In genomic region chr20:50286609-50287008, GRCh38 we compare ENCODE assay signal across 8 cellular contexts.
DNase-seq lines count a peak whose midpoint lies in the region; ATAC-seq, FAIRE-seq and TF ChIP-seq lines count a peak whose summit lies in the region.

No MANE protein-coding gene starts in this region.

- H3K27ac ChIP-seq in keratinocyte (ENCODE audit: control insufficient read depth, insufficient read depth, low read length), result no peak overlapping the region

- H3K9me3 Mint-ChIP-seq in activated B cell treated with CpG ODN at 0.5 μM for 24 hours, result no peaks in the 10 kb centered on the region
- no peaks in the 10 kb centered on the region for H3K9me3 Mint-ChIP-seq in type B pancreatic cell

- no peaks in the 10 kb centered on the region for H3K9me3 ChIP-seq in keratinocyte (ENCODE audit: control insufficient read depth, low read depth, low read length)

- CTCF ChIA-PET in activated B cell treated with CpG ODN at 0.5 μM for 24 hours (lab: Charles Lee), result interaction anchor here (0.5 kb wide), 1 partner anchor 463 kb away, joined by 4 read pairs; no protein-coding TSS in a partner anchor

- TF ChIP-seq CTCF in activated B cell treated with CpG ODN at 0.5 μM for 24 hours (IDR thresholded peaks at IDR 0.05) (no peak), keratinocyte (optimal IDR thresholded peaks at IDR 0.05 in 1 of 3, IDR thresholded peaks at IDR 0.05 in 1 of 3, conservative IDR thresholded peaks at IDR 0.05 in 1 of 3; ENCODE audit: extremely low read depth in 1 of 3, insufficient read depth in 2 of 3, low read length in 3 of 3) (no peak), type B pancreatic cell (conservative IDR thresholded peaks at IDR 0.05) (no peak)

- H3K4me1 ChIP-seq in keratinocyte (ENCODE audit: control insufficient read depth, extremely low read depth, insufficient read depth, low read length), result peaks cover 16% of the 10 kb centered on the region

- POLR2A ChIA-PET in activated B cell treated with CpG ODN at 0.5 μM for 24 hours (lab: Charles Lee), result interaction anchor here (1.5 kb wide), 1 partner anchor 63 kb away, joined by 6 read pairs; no protein-coding TSS in a partner anchor

- no peaks in the 10 kb centered on the region for H4K20me1 ChIP-seq in keratinocyte (ENCODE audit: control insufficient read depth, extremely low read depth, insufficient read depth, low read length)

- H3K27me3 ChIP-seq in keratinocyte (ENCODE audit: control insufficient read depth, extremely low read depth, insufficient read depth, low read length), result no peaks in the 10 kb centered on the region

- no peak overlapping the region for H3K9ac ChIP-seq in keratinocyte (ENCODE audit: control insufficient read depth, extremely low read depth, insufficient read depth, low read length)

- H3K36me3 ChIP-seq in keratinocyte (ENCODE audit: control insufficient read depth in 2 of 2, extremely low read depth in 1 of 2, insufficient read depth in 2 of 2, low read length in 2 of 2), result no peaks in the 10 kb centered on the region

- no peaks in the 10 kb centered on the region for H3K79me2 ChIP-seq in keratinocyte (ENCODE audit: control insufficient read depth, insufficient read depth, low read length)

- intact Hi-C loops in activated B cell treated with CpG ODN at 0.5 μM for 24 hours (cut with micrococcal nuclease), result no loop called here

- H3K4me1 Mint-ChIP-seq in activated B cell treated with CpG ODN at 0.5 μM for 24 hours, result peaks cover 28% of the 10 kb centered on the region
- H3K4me1 Mint-ChIP-seq in type B pancreatic cell (ENCODE audit: unreplicated experiment), result peaks cover 30% of the 10 kb centered on the region

- H3K36me3 Mint-ChIP-seq in activated B cell treated with CpG ODN at 0.5 μM for 24 hours (ENCODE audit: low read depth) (no peaks in the 10 kb centered on the region), type B pancreatic cell (no peaks in the 10 kb centered on the region)

- no peak for FAIRE-seq in keratinocyte (lab: Jason Lieb, UNC)

- dilution Hi-C loops in keratinocyte (cut with MboI; ENCODE audit: extremely low pct_ligation_motif_present, low sequenced_read_pairs), result no loop called here

- H3K4me3 ChIP-seq in keratinocyte (ENCODE audit: control insufficient read depth in 2 of 3, extremely low read depth in 1 of 3, insufficient read depth in 2 of 3, low read depth in 1 of 3, low read length in 3 of 3), result no peak overlapping the region

- ATAC-seq in activated B cell treated with CpG ODN at 0.5 μM for 24 hours (ENCODE audit: low read depth) (no peak), HG03139 (IDR thresholded peaks at IDR 0.05; ENCODE audit: unreplicated experiment) (no peak)

- H3K4me2 ChIP-seq in keratinocyte (ENCODE audit: control insufficient read depth, extremely low read depth, insufficient read depth, low read depth, low read length), result peak overlapping the region; percentile 12

- H3K27me3 Mint-ChIP-seq in activated B cell treated with CpG ODN at 0.5 μM for 24 hours, result peaks cover 25% of the 10 kb centered on the region
- no peaks in the 10 kb centered on the region for H3K27me3 Mint-ChIP-seq in type B pancreatic cell

- peak; percentile 18 to 35 for DNase-seq in activated CD4-positive, alpha-beta T cell treated with anti-CD3 and anti-CD28 coated beads, Interleukin-2, amount 50 U/mL, for 48 hours
- no peak for DNase-seq in activated CD4-positive, alpha-beta T cell treated with anti-CD3 and anti-CD28 coated beads for 4 hours
- DNase-seq in activated B cell treated with CpG ODN at 0.5 μM for 24 hours, result no peak
- DNase-seq in keratinocyte (ENCODE audit: low read depth, low spot score), result no peak
- no peak for DNase-seq in type B pancreatic cell (ENCODE audit: extremely low spot score, unreplicated experiment)
- no peak for DNase-seq in effector CD4-positive, alpha-beta T cell
- no peak for DNase-seq in NCI-H1694 (lab: John Stamatoyannopoulos, UW)

- H2AFZ ChIP-seq in keratinocyte (ENCODE audit: control insufficient read depth, low read length), result peak overlapping the region; percentile 16

- H3K27ac Mint-ChIP-seq in activated B cell treated with CpG ODN at 0.5 μM for 24 hours (no peak overlapping the region), type B pancreatic cell (peak overlapping the region; percentile 15)

- peak overlapping the region; percentile 44 for H3K4me3 Mint-ChIP-seq in activated B cell treated with CpG ODN at 0.5 μM for 24 hours
- H3K4me3 Mint-ChIP-seq in type B pancreatic cell, result peak overlapping the region; percentile 7

- no peaks in the 10 kb centered on the region for H3K9me1 ChIP-seq in keratinocyte (ENCODE audit: control insufficient read depth, extremely low read depth, insufficient read depth, low read length)

Comparison
In these comparisons a context has a peak if more than half of its experiments do, and no peak if none do; other contexts are left out.
1. DNase-seq: peak in activated CD4-positive, alpha-beta T cell treated with anti-CD3 and anti-CD28 coated beads, Interleukin-2, amount 50 U/mL, for 48 hours (2 of 2); none in activated CD4-positive, alpha-beta T cell treated with anti-CD3 and anti-CD28 coated beads for 4 hours (0 of 2), activated B cell treated with CpG ODN at 0.5 μM for 24 hours (single experiment), keratinocyte (single experiment), type B pancreatic cell (single experiment), effector CD4-positive, alpha-beta T cell (single experiment) and NCI-H1694 (single experiment).